ENCODE assay signal across 2 cellular contexts in the genomic region with DNA sequence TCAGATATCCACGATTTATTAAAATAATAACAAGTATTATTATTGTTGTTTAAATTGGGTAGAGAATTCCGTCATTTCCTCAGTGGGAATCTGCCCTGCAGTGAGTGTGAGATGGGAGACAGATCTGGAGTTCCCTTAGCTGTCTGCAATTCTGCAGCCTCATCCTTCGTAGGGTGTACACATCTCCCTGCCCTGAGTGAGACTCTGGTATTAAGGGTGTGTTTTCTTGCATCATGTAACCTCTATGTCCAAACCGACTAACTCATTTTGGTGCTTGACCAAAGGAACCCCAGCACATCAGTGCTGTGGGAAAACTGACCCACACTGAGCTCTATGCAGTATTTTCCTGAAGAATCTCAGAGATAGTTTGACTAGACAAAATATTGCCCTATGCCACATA.
A peak's percentile ranks its signal among the peaks of the same experiment; 100 is the strongest.
TF ChIP-seq lines count a peak whose summit lies in the region.

No MANE protein-coding gene starts in this region.

TF ChIP-seq in K562, 482 proteins besides CTCF, POLR2A, EP300 and RAD21 (continued from another document and continues in another):
- TF ChIP-seq, protein P1, sequence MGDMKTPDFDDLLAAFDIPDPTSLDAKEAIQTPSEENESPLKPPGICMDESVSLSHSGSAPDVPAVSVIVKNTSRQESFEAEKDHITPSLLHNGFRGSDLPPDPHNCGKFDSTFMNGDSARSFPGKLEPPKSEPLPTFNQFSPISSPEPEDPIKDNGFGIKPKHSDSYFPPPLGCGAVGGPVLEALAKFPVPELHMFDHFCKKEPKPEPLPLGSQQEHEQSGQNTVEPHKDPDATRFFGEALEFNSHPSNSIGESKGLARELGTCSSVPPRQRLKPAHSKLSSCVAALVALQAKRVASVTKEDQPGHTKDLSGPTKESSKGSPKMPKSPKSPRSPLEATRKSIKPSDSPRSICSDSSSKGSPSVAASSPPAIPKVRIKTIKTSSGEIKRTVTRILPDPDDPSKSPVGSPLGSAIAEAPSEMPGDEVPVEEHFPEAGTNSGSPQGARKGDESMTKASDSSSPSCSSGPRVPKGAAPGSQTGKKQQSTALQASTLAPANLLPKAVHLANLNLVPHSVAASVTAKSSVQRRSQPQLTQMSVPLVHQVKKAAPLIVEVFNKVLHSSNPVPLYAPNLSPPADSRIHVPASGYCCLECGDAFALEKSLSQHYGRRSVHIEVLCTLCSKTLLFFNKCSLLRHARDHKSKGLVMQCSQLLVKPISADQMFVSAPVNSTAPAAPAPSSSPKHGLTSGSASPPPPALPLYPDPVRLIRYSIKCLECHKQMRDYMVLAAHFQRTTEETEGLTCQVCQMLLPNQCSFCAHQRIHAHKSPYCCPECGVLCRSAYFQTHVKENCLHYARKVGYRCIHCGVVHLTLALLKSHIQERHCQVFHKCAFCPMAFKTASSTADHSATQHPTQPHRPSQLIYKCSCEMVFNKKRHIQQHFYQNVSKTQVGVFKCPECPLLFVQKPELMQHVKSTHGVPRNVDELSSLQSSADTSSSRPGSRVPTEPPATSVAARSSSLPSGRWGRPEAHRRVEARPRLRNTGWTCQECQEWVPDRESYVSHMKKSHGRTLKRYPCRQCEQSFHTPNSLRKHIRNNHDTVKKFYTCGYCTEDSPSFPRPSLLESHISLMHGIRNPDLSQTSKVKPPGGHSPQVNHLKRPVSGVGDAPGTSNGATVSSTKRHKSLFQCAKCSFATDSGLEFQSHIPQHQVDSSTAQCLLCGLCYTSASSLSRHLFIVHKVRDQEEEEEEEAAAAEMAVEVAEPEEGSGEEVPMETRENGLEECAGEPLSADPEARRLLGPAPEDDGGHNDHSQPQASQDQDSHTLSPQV (IDR thresholded peaks at IDR 0.05), result no peak
- TF ChIP-seq, protein P2, sequence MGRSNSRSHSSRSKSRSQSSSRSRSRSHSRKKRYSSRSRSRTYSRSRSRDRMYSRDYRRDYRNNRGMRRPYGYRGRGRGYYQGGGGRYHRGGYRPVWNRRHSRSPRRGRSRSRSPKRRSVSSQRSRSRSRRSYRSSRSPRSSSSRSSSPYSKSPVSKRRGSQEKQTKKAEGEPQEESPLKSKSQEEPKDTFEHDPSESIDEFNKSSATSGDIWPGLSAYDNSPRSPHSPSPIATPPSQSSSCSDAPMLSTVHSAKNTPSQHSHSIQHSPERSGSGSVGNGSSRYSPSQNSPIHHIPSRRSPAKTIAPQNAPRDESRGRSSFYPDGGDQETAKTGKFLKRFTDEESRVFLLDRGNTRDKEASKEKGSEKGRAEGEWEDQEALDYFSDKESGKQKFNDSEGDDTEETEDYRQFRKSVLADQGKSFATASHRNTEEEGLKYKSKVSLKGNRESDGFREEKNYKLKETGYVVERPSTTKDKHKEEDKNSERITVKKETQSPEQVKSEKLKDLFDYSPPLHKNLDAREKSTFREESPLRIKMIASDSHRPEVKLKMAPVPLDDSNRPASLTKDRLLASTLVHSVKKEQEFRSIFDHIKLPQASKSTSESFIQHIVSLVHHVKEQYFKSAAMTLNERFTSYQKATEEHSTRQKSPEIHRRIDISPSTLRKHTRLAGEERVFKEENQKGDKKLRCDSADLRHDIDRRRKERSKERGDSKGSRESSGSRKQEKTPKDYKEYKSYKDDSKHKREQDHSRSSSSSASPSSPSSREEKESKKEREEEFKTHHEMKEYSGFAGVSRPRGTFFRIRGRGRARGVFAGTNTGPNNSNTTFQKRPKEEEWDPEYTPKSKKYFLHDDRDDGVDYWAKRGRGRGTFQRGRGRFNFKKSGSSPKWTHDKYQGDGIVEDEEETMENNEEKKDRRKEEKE (IDR thresholded peaks at IDR 0.05; ENCODE audit: borderline replicate concordance in 1 of 2, control insufficient read depth in 1 of 2, low read depth in 2 of 2, low read length in 1 of 2), result no peak
- TF ChIP-seq SMAD4 (CRISPR knock-in tag; conservative IDR thresholded peaks at IDR 0.05) (0 out of 2 replicates have a peak, but pooled peaks have one; percentile 7), JUND (IDR thresholded peaks at IDR 0.05; ENCODE audit: borderline replicate concordance, low read depth, low read length) (peak; percentile 52; the same call in 1 of the 2 replicates), JUND (tag; IDR thresholded peaks at IDR 0.05; ENCODE audit: borderline replicate concordance, low read depth, low read length) (peak; percentile 65; the same call in 1 of the 3 replicates), RCOR1 (IDR thresholded peaks at IDR 0.05; ENCODE audit: borderline replicate concordance in 1 of 2, low read depth in 2 of 2, low read length in 2 of 2) (peak in 1 of 2 experiments; percentile 58; a peak in 1 of 4 replicates), SMARCC2 (IDR thresholded peaks at IDR 0.05; ENCODE audit: low read depth) (no peak)
- TF ChIP-seq, protein P3, sequence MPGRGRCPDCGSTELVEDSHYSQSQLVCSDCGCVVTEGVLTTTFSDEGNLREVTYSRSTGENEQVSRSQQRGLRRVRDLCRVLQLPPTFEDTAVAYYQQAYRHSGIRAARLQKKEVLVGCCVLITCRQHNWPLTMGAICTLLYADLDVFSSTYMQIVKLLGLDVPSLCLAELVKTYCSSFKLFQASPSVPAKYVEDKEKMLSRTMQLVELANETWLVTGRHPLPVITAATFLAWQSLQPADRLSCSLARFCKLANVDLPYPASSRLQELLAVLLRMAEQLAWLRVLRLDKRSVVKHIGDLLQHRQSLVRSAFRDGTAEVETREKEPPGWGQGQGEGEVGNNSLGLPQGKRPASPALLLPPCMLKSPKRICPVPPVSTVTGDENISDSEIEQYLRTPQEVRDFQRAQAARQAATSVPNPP (IDR thresholded peaks at IDR 0.05; ENCODE audit: borderline replicate concordance, insufficient read depth, insufficient read length), result no peak
- TF ChIP-seq, protein P4, sequence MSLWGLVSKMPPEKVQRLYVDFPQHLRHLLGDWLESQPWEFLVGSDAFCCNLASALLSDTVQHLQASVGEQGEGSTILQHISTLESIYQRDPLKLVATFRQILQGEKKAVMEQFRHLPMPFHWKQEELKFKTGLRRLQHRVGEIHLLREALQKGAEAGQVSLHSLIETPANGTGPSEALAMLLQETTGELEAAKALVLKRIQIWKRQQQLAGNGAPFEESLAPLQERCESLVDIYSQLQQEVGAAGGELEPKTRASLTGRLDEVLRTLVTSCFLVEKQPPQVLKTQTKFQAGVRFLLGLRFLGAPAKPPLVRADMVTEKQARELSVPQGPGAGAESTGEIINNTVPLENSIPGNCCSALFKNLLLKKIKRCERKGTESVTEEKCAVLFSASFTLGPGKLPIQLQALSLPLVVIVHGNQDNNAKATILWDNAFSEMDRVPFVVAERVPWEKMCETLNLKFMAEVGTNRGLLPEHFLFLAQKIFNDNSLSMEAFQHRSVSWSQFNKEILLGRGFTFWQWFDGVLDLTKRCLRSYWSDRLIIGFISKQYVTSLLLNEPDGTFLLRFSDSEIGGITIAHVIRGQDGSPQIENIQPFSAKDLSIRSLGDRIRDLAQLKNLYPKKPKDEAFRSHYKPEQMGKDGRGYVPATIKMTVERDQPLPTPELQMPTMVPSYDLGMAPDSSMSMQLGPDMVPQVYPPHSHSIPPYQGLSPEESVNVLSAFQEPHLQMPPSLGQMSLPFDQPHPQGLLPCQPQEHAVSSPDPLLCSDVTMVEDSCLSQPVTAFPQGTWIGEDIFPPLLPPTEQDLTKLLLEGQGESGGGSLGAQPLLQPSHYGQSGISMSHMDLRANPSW (CRISPR knock-in tag; IDR thresholded peaks at IDR 0.05), result no peak

TF ChIP-seq in GM23338, 12 proteins besides CTCF, POLR2A, EP300 and RAD21 (continued from another document):
- TF ChIP-seq, protein P5, sequence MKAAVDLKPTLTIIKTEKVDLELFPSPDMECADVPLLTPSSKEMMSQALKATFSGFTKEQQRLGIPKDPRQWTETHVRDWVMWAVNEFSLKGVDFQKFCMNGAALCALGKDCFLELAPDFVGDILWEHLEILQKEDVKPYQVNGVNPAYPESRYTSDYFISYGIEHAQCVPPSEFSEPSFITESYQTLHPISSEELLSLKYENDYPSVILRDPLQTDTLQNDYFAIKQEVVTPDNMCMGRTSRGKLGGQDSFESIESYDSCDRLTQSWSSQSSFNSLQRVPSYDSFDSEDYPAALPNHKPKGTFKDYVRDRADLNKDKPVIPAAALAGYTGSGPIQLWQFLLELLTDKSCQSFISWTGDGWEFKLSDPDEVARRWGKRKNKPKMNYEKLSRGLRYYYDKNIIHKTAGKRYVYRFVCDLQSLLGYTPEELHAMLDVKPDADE (IDR thresholded peaks at IDR 0.05), result no peak
- no peak for TF ChIP-seq ZNF114 (CRISPR knock-in tag; IDR thresholded peaks at IDR 0.05)
- TF ChIP-seq EZH2 (IDR thresholded peaks at IDR 0.05; ENCODE audit: low read depth, unreplicated experiment), result no peak
- TF ChIP-seq, protein P6, sequence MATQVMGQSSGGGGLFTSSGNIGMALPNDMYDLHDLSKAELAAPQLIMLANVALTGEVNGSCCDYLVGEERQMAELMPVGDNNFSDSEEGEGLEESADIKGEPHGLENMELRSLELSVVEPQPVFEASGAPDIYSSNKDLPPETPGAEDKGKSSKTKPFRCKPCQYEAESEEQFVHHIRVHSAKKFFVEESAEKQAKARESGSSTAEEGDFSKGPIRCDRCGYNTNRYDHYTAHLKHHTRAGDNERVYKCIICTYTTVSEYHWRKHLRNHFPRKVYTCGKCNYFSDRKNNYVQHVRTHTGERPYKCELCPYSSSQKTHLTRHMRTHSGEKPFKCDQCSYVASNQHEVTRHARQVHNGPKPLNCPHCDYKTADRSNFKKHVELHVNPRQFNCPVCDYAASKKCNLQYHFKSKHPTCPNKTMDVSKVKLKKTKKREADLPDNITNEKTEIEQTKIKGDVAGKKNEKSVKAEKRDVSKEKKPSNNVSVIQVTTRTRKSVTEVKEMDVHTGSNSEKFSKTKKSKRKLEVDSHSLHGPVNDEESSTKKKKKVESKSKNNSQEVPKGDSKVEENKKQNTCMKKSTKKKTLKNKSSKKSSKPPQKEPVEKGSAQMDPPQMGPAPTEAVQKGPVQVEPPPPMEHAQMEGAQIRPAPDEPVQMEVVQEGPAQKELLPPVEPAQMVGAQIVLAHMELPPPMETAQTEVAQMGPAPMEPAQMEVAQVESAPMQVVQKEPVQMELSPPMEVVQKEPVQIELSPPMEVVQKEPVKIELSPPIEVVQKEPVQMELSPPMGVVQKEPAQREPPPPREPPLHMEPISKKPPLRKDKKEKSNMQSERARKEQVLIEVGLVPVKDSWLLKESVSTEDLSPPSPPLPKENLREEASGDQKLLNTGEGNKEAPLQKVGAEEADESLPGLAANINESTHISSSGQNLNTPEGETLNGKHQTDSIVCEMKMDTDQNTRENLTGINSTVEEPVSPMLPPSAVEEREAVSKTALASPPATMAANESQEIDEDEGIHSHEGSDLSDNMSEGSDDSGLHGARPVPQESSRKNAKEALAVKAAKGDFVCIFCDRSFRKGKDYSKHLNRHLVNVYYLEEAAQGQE (IDR thresholded peaks at IDR 0.05; ENCODE audit: unreplicated experiment), result no peak
- TF ChIP-seq, protein P7, sequence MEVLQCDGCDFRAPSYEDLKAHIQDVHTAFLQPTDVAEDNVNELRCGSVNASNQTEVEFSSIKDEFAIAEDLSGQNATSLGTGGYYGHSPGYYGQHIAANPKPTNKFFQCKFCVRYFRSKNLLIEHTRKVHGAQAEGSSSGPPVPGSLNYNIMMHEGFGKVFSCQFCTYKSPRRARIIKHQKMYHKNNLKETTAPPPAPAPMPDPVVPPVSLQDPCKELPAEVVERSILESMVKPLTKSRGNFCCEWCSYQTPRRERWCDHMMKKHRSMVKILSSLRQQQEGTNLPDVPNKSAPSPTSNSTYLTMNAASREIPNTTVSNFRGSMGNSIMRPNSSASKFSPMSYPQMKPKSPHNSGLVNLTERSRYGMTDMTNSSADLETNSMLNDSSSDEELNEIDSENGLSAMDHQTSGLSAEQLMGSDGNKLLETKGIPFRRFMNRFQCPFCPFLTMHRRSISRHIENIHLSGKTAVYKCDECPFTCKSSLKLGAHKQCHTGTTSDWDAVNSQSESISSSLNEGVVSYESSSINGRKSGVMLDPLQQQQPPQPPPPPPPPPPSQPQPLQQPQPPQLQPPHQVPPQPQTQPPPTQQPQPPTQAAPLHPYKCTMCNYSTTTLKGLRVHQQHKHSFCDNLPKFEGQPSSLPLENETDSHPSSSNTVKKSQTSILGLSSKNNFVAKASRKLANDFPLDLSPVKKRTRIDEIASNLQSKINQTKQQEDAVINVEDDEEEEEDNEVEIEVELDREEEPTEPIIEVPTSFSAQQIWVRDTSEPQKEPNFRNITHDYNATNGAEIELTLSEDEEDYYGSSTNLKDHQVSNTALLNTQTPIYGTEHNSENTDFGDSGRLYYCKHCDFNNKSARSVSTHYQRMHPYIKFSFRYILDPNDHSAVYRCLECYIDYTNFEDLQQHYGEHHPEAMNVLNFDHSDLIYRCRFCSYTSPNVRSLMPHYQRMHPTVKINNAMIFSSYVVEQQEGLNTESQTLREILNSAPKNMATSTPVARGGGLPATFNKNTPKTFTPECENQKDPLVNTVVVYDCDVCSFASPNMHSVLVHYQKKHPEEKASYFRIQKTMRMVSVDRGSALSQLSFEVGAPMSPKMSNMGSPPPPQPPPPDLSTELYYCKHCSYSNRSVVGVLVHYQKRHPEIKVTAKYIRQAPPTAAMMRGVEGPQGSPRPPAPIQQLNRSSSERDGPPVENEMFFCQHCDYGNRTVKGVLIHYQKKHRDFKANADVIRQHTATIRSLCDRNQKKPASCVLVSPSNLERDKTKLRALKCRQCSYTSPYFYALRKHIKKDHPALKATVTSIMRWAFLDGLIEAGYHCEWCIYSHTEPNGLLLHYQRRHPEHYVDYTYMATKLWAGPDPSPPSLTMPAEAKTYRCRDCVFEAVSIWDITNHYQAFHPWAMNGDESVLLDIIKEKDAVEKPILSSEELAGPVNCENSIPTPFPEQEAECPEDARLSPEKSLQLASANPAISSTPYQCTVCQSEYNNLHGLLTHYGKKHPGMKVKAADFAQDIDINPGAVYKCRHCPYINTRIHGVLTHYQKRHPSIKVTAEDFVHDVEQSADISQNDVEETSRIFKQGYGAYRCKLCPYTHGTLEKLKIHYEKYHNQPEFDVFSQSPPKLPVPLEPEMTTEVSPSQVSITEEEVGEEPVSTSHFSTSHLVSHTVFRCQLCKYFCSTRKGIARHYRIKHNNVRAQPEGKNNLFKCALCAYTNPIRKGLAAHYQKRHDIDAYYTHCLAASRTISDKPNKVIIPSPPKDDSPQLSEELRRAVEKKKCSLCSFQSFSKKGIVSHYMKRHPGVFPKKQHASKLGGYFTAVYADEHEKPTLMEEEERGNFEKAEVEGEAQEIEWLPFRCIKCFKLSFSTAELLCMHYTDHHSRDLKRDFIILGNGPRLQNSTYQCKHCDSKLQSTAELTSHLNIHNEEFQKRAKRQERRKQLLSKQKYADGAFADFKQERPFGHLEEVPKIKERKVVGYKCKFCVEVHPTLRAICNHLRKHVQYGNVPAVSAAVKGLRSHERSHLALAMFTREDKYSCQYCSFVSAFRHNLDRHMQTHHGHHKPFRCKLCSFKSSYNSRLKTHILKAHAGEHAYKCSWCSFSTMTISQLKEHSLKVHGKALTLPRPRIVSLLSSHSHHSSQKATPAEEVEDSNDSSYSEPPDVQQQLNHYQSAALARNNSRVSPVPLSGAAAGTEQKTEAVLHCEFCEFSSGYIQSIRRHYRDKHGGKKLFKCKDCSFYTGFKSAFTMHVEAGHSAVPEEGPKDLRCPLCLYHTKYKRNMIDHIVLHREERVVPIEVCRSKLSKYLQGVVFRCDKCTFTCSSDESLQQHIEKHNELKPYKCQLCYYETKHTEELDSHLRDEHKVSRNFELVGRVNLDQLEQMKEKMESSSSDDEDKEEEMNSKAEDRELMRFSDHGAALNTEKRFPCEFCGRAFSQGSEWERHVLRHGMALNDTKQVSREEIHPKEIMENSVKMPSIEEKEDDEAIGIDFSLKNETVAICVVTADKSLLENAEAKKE (CRISPR knock-in tag; IDR thresholded peaks at IDR 0.05), result no peak
- no peak for TF ChIP-seq STAT1 (IDR thresholded peaks at IDR 0.05; ENCODE audit: unreplicated experiment)
TF ChIP-seq in GM23338: peak in this region for 0.
